Comparison of ENCODE assay signal across 33 cellular contexts in the genomic region with DNA sequence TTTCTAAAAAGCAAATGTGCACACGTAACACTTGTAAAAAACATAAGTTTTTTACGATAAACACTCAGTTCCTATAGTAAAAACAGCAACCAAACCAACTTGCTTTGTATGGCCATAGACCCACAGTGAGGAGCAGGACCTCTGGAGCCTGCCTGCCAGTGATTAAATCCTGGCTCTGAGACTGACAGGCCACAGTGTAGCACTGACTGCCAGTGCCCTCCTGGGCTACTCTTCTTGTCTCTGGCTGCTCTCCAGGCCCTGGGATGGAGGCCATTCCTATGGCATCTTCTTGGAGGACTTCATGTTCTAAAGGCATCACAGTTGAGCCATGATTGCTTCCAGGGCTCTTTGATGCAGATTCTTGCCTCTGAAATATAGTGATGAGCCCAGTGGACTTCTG.
"Had no signal": no experiment of that assay in that cellular context is flagged by ENCODE, and none has a peak within 500 bp of the region (broad histone marks: within the 10 kb centered on the region; RNA-seq: fewer than 3 reads in every experiment).

No MANE protein-coding gene starts in this region.

- H3K27me3 Mint-ChIP-seq: activated B cell treated with CpG ODN at 0.5 μM for 24 hours; activated CD8-positive, alpha-beta T cell treated with anti-CD3 and anti-CD28 coated beads for 36 hours; activated naive CD4-positive, alpha-beta T cell treated with anti-CD3 and anti-CD28 coated beads, Interleukin-2, amount 50 U/mL, for 24 hours; activated naive CD8-positive, alpha-beta T cell treated with anti-CD3 and anti-CD28 coated beads for 36 hours; activated naive CD8-positive, alpha-beta T cell treated with anti-CD3 and anti-CD28 coated beads, Interleukin-2, amount 50 U/mL, for 24 hours; activated T-helper 17 cell treated with anti-CD3 and anti-CD28 coated beads, Interleukin-2, amount 50 U/mL, for 72 hours; T-cell had no signal

- H3K9me3 ChIP-seq: adrenal gland, body of pancreas had no signal

- H3K27ac Mint-ChIP-seq: activated B cell treated with CpG ODN at 0.5 μM for 24 hours; activated CD8-positive, alpha-beta T cell treated with anti-CD3 and anti-CD28 coated beads for 36 hours; activated naive CD4-positive, alpha-beta T cell treated with anti-CD3 and anti-CD28 coated beads for 36 hours; activated naive CD4-positive, alpha-beta T cell treated with anti-CD3 and anti-CD28 coated beads, Interleukin-2, amount 50 U/mL, for 24 hours; activated naive CD8-positive, alpha-beta T cell treated with anti-CD3 and anti-CD28 coated beads for 36 hours; activated naive CD8-positive, alpha-beta T cell treated with anti-CD3 and anti-CD28 coated beads, Interleukin-2, amount 50 U/mL, for 24 hours; activated T-helper 17 cell treated with anti-CD3 and anti-CD28 coated beads, Interleukin-2, amount 50 U/mL, for 72 hours; T-cell; T-helper 1 cell treated with Interleukin-12 subunit alpha and Interleukin-12 subunit beta and Interleukin-4 antibody, amounts not matched to agents 30 μg/mL and 1 μg/mL, for 36 hours; T-helper 2 cell treated with Interferon-gamma antibody and Interleukin-4, amounts not matched to agents 5 μg/mL and 100 μg/mL, for 36 hours had no signal

- H3K36me3 Mint-ChIP-seq: activated naive CD4-positive, alpha-beta T cell treated with anti-CD3 and anti-CD28 coated beads, Interleukin-2, amount 50 U/mL, for 24 hours; activated naive CD8-positive, alpha-beta T cell treated with anti-CD3 and anti-CD28 coated beads for 36 hours; T-cell had no signal

- H3K27me3 ChIP-seq: adrenal gland, body of pancreas, hepatocyte had no signal

- H3K4me3 Mint-ChIP-seq: activated B cell treated with CpG ODN at 0.5 μM for 24 hours; activated CD8-positive, alpha-beta T cell treated with anti-CD3 and anti-CD28 coated beads for 36 hours; activated naive CD4-positive, alpha-beta T cell treated with anti-CD3 and anti-CD28 coated beads for 36 hours; activated naive CD4-positive, alpha-beta T cell treated with anti-CD3 and anti-CD28 coated beads, Interleukin-2, amount 50 U/mL, for 24 hours; activated naive CD8-positive, alpha-beta T cell treated with anti-CD3 and anti-CD28 coated beads for 36 hours; activated naive CD8-positive, alpha-beta T cell treated with anti-CD3 and anti-CD28 coated beads, Interleukin-2, amount 50 U/mL, for 24 hours; activated T-cell treated with anti-CD3 and anti-CD28 coated beads, Interleukin-2, amount 50 U/mL, for 4 hours; activated T-helper 17 cell treated with anti-CD3 and anti-CD28 coated beads, Interleukin-2, amount 50 U/mL, for 72 hours; T-cell; T-helper 1 cell treated with Interleukin-12 subunit alpha and Interleukin-12 subunit beta and Interleukin-4 antibody, amounts not matched to agents 30 μg/mL and 1 μg/mL, for 36 hours; T-helper 2 cell treated with Interferon-gamma antibody and Interleukin-4, amounts not matched to agents 5 μg/mL and 100 μg/mL, for 36 hours had no signal

- H3K27ac ChIP-seq: adrenal gland, body of pancreas, hepatocyte, WERI-Rb-1 had no signal

- H3K4me1 ChIP-seq: adrenal gland, body of pancreas had no signal

- H2AFZ ChIP-seq: hepatocyte had no signal

- H3K4me3 ChIP-seq: adrenal gland, body of pancreas, hepatocyte had no signal

- H3K79me2 ChIP-seq: hepatocyte had no signal

- H3K36me3 ChIP-seq: adrenal gland, WERI-Rb-1 had no signal

- H3K4me1 Mint-ChIP-seq: activated B cell treated with CpG ODN at 0.5 μM for 24 hours; activated naive CD8-positive, alpha-beta T cell treated with anti-CD3 and anti-CD28 coated beads for 36 hours; activated naive CD8-positive, alpha-beta T cell treated with anti-CD3 and anti-CD28 coated beads, Interleukin-2, amount 50 U/mL, for 24 hours had no signal

- FAIRE-seq: colon, frontal cortex had no signal

- DNase-seq: activated B cell treated with CpG ODN at 0.5 μM for 24 hours; activated CD4-positive, alpha-beta T cell treated with anti-CD3 and anti-CD28 coated beads for 48 hours; activated CD4-positive, alpha-beta T cell treated with anti-CD3 and anti-CD28 coated beads, Interleukin-2, amount 50 U/mL, for 1 hour; activated CD4-positive, alpha-beta T cell treated with anti-CD3 and anti-CD28 coated beads, Interleukin-2, amount 50 U/mL, for 48 hours; activated CD8-positive, alpha-beta memory T cell treated with anti-CD3 and anti-CD28 coated beads for 24 hours; activated CD8-positive, alpha-beta T cell treated with anti-CD3 and anti-CD28 coated beads for 36 hours; activated effector memory CD4-positive, alpha-beta T cell treated with Interleukin-2 at 50 U/mL for 16 hours; activated naive CD4-positive, alpha-beta T cell treated with anti-CD3 and anti-CD28 coated beads for 36 hours; activated naive CD8-positive, alpha-beta T cell treated with anti-CD3 and anti-CD28 coated beads for 36 hours; activated naive CD8-positive, alpha-beta T cell treated with anti-CD3 and anti-CD28 coated beads, Interleukin-2, amount 50 U/mL, for 24 hours; activated T-cell treated with anti-CD3 and anti-CD28 coated beads, Interleukin-2, amount 50 U/mL, for 4 hours; adrenal gland; amygdala; aorta; body of pancreas; central memory CD4-positive, alpha-beta T cell; cortex of kidney; dermis blood vessel endothelial cell; effector CD8-positive, alpha-beta T cell; foreskin fibroblast; head of caudate nucleus; T-cell; T1000; WERI-Rb-1 had no signal

- H3K4me2 ChIP-seq: hepatocyte had no signal

- ATAC-seq: activated CD4-positive, CD25-positive, alpha-beta regulatory T cell treated with anti-CD3 and anti-CD28 coated beads, Interleukin-2, amount 50 U/mL, for 24 hours; activated CD8-positive, alpha-beta T cell treated with anti-CD3 and anti-CD28 coated beads for 36 hours; activated naive CD8-positive, alpha-beta T cell treated with anti-CD3 and anti-CD28 coated beads, Interleukin-2, amount 50 U/mL, for 24 hours; activated T-cell treated with anti-CD3 and anti-CD28 coated beads, Interleukin-2, amount 50 U/mL, for 4 hours; activated T-helper 17 cell treated with anti-CD3 and anti-CD28 coated beads, Interleukin-2, amount 50 U/mL, for 72 hours; body of pancreas; esophagus mucosa; T-cell had no signal
